9 cellular contexts compared by ENCODE assay signal in the genomic region with DNA sequence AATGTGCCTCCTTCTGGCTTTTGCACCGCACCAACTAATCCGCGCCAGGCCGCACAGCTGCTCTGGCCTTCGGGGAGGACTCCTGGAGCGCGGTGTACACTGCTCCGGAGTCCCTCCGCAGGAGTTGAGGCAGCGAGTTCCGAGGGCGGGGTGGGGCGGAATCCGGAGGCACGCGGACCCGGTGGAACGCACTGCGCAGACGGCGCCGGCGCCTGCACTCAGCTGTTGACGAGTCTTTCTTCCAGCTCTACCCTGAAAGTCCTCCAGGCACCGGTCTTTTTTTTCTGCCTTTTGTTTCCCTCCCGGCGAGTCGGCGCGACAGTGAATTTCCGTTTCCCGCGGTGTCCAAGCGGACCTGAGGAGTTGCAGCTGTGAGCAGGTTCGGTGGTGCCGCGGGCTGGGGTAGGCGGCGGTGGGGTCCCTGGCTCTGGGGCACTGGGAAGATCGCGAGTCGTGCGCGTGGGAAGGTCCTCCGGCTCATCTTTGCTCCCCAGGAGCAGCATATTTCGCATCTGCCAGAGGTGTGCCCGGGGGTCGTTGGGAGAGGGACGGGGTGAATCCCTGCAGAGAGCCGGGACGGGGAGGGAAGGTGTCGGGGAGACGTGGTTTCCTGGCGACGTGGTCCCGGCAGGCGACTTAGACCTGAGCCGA. TPM values are rescaled to one million over a fixed set of nuclear protein-coding genes. Genes with fewer than 3 reads are reported as not detected.
DNase-seq lines count a peak whose midpoint lies in the region; ATAC-seq, FAIRE-seq and TF ChIP-seq lines count a peak whose summit lies in the region.
"Had no signal": no experiment of that assay in that cellular context is flagged by ENCODE, and none has a peak within 500 bp of the region (broad histone marks: within the 10 kb centered on the region; RNA-seq: fewer than 3 reads in every experiment).

No MANE protein-coding gene starts in this region.

- 0 out of 2 replicates have a peak overlapping the region, but pooled peaks have one; percentile 32 for H3K23ac ChIP-seq in IMR-90 (ENCODE audit: low read depth, low read length)

- H3K27me3 Mint-ChIP-seq in T-helper 2 cell treated with Interferon-gamma antibody and Interleukin-4, amounts not matched to agents 5 μg/mL and 100 μg/mL, for 36 hours (ENCODE audit: low read depth): peaks cover 66% of the 10 kb centered on the region

- H4K5ac ChIP-seq in IMR-90 (ENCODE audit: low read depth, low read length): peak overlapping the region; percentile 73; the same call in 1 of the 2 replicates

- H3K27ac ChIP-seq in IMR-90 (ENCODE audit: insufficient read depth, low read length): peak overlapping the region; percentile 28
- H3K27ac ChIP-seq in GM12878 (ENCODE audit: control insufficient read depth, insufficient read depth): no peak overlapping the region

- SMC1A ChIA-PET in GM12878 (lab: Charles Lee; ENCODE audit: uncharacterized antibody, unreplicated experiment): interaction anchor here (1.2 kb wide), 1 partner anchor 9 kb away, joined by 3 read pairs; no protein-coding TSS in a partner anchor

- peak overlapping the region; percentile 75 for H3K4ac ChIP-seq in IMR-90 (ENCODE audit: low read depth, low read length)

- no TSS peak for BruUV-seq in IMR-90 (replicated peaks; lab: Mats Ljungman, UMichigan)
- BruUV-seq in GM12878 (replicated peaks; lab: Mats Ljungman, UMichigan): no TSS peak

- H3K4me3 ChIP-seq in GM08714 (ENCODE audit: low read length) (peak overlapping the region; percentile 45), IMR-90 (ENCODE audit: insufficient read depth, low read depth, low read length) (peak overlapping the region; percentile 63), GM12878 (peak overlapping the region; percentile 71), iPS-11a (ENCODE audit: low read depth, low read length) (peak overlapping the region; percentile 70)

- no peak for TF ChIP-seq POLR2A in IMR-90 (IDR thresholded peaks at IDR 0.05; ENCODE audit: low read depth, low read length)
- TF ChIP-seq POLR2A in GM12878 (IDR thresholded peaks at IDR 0.05; ENCODE audit: low read depth, low read length): no peak

- H4K91ac ChIP-seq in IMR-90 (ENCODE audit: insufficient read depth, low read depth, low read length): peak overlapping the region; percentile 62

- peak overlapping the region; percentile 86 for H3K4me2 ChIP-seq in IMR-90 (ENCODE audit: low read depth, low read length)
- H3K4me2 ChIP-seq in GM12878 (ENCODE audit: control insufficient read depth, insufficient read depth): peak overlapping the region; percentile 97

- CTCF ChIA-PET in IMR-90 (lab: Yijun Ruan, JAX) (no interaction called here), GM12878 (lab: Yijun Ruan, JAX) (no interaction called here)

- H3K36me3 ChIP-seq in IMR-90 (ENCODE audit: control insufficient read depth, insufficient read depth, low read length): peaks cover 1% of the 10 kb centered on the region; the same call in 1 of the 2 replicates
- H3K36me3 ChIP-seq in GM12878 (ENCODE audit: control insufficient read depth in 2 of 2, insufficient read depth in 2 of 2, low read length in 1 of 2): no peaks in the 10 kb centered on the region

- no peaks in the 10 kb centered on the region for H3K9me1 ChIP-seq in IMR-90 (ENCODE audit: insufficient read depth, low read length)

- no peak overlapping the region for H3K56ac ChIP-seq in IMR-90 (ENCODE audit: extremely low read depth, insufficient read depth, low read length)

- dilution Hi-C loops in IMR-90 (cut with HindIII; ENCODE audit: low sequenced_read_pairs, unreplicated experiment): no loop called here

- POLR2A ChIA-PET in IMR-90 (lab: Charles Lee; ENCODE audit: unreplicated experiment): no interaction called here
- POLR2A ChIA-PET in GM12878 (lab: Charles Lee): no interaction called here

- peak overlapping the region; percentile 87 for H3K4me3 Mint-ChIP-seq in T-helper 2 cell treated with Interferon-gamma antibody and Interleukin-4, amounts not matched to agents 5 μg/mL and 100 μg/mL, for 36 hours

- TF ChIP-seq CTCF in IMR-90 (conservative IDR thresholded peaks at IDR 0.05; ENCODE audit: low read depth, low read length): no peak
- TF ChIP-seq CTCF in GM12878 (IDR thresholded peaks at IDR 0.05 in 2 of 3, conservative IDR thresholded peaks at IDR 0.05 in 1 of 3; ENCODE audit: control insufficient read depth in 2 of 3, extremely low read depth in 1 of 3, insufficient read depth in 1 of 3, low read depth in 3 of 3, low read length in 3 of 3): no peak

- H2BK20ac ChIP-seq in IMR-90 (ENCODE audit: low read depth, low read length): no peak overlapping the region

- H2BK120ac ChIP-seq in IMR-90 (ENCODE audit: low read depth, low read length): peak overlapping the region; percentile 71

- H2AFZ ChIP-seq in IMR-90 (replicated peaks; ENCODE audit: low read length, poor library complexity) (peak overlapping the region; percentile 85), GM12878 (ENCODE audit: control insufficient read depth, low read depth, low read length) (peak overlapping the region; percentile 81)

- H3K36me3 Mint-ChIP-seq in T-helper 2 cell treated with Interferon-gamma antibody and Interleukin-4, amounts not matched to agents 5 μg/mL and 100 μg/mL, for 36 hours (ENCODE audit: low read depth): no peaks in the 10 kb centered on the region

- no peaks in the 10 kb centered on the region for H3K9me3 ChIP-seq in IMR-90 (ENCODE audit: control insufficient read depth, insufficient read depth, low read length)
- H3K9me3 ChIP-seq in GM12878 (replicated peaks; ENCODE audit: control insufficient read depth, insufficient read depth, low read length): no peaks in the 10 kb centered on the region

- no peak for TF ChIP-seq EP300 in GM12878 (IDR thresholded peaks at IDR 0.05; ENCODE audit: borderline replicate concordance in 1 of 2, control insufficient read depth in 1 of 2, low read depth in 2 of 2, low read length in 2 of 2)

- ATAC-seq in IMR-90 (ENCODE audit: low read depth): peak; percentile 98
- ATAC-seq in GM12878: peak; percentile 61
- ATAC-seq in sciatic nerve: peak; percentile 97
- ATAC-seq in GM18858 (IDR thresholded peaks at IDR 0.05; ENCODE audit: unreplicated experiment): no peak
- ATAC-seq in GM18861 (IDR thresholded peaks at IDR 0.05; ENCODE audit: unreplicated experiment): no peak

- 0% methylated on average over 8 of the region's 58 CpGs; no CpG with 5 or more reads in 1 of the 2 experiments for WGBS in IMR-90 (ENCODE audit: extremely low coverage in 2 of 2, insufficient read length in 1 of 2), 2 experiments
- WGBS in GM12878 (ENCODE audit: insufficient coverage, insufficient replicate concordance, low lambda C conversion rate, missing lambda C conversion rate): 7% methylated on average over 54 of the region's 58 CpGs

- intact Hi-C loops in IMR-90 (cut with micrococcal nuclease) (no loop called here), GM12878 (cut with micrococcal nuclease; ENCODE audit: unreplicated experiment) (no loop called here), sciatic nerve (cut with DNase I) (no loop called here)

- H3K4me1 ChIP-seq in IMR-90 (ENCODE audit: control insufficient read depth, insufficient read depth, low read length): no peaks in the 10 kb centered on the region
- peaks cover 4% of the 10 kb centered on the region; the same call in 1 of the 2 replicates for H3K4me1 ChIP-seq in GM12878 (ENCODE audit: control insufficient read depth, insufficient read depth, low read length)

- peak overlapping the region; percentile 55 for H3K9ac ChIP-seq in IMR-90 (ENCODE audit: low read depth, low read length)
- H3K9ac ChIP-seq in GM12878 (ENCODE audit: control insufficient read depth, insufficient read depth, low read length): peak overlapping the region; percentile 44; the same call in 1 of the 2 replicates

- peaks cover 9% of the 10 kb centered on the region for H3K4me1 Mint-ChIP-seq in T-helper 2 cell treated with Interferon-gamma antibody and Interleukin-4, amounts not matched to agents 5 μg/mL and 100 μg/mL, for 36 hours (ENCODE audit: low read depth)

- H3K18ac ChIP-seq in IMR-90 (ENCODE audit: low read depth, low read length): peak overlapping the region; percentile 57; the same call in 1 of the 2 replicates

- peak overlapping the region; percentile 84 for H3K14ac ChIP-seq in IMR-90 (replicated peaks; ENCODE audit: low read depth, low read length)

- DNase-seq in IMR-90: peak; percentile 41
- peak; percentile 40 for DNase-seq in T-helper 2 cell treated with Interferon-gamma antibody and Interleukin-4, amounts not matched to agents 5 μg/mL and 100 μg/mL, for 36 hours (ENCODE audit: low spot score)
- no peak for DNase-seq in GM12878 (ENCODE audit: low read depth, low spot score)
- DNase-seq in sciatic nerve (ENCODE audit: low spot score): peak; percentile 81

- H2BK5ac ChIP-seq in IMR-90 (ENCODE audit: low read depth, low read length, poor library complexity, severe bottlenecking): no peak overlapping the region

- no peaks in the 10 kb centered on the region for H4K20me1 ChIP-seq in IMR-90 (ENCODE audit: insufficient read depth, low read length)
- H4K20me1 ChIP-seq in GM12878 (ENCODE audit: control insufficient read depth, insufficient read depth): no peaks in the 10 kb centered on the region

- no peaks in the 10 kb centered on the region for H3K79me2 ChIP-seq in GM12878 (ENCODE audit: control insufficient read depth, insufficient read depth, low read length)

- TF ChIP-seq RAD21 in IMR-90 (IDR thresholded peaks at IDR 0.05; ENCODE audit: low read length) (no peak), GM12878 (IDR thresholded peaks at IDR 0.05; ENCODE audit: insufficient read depth, low read depth, low read length) (no peak)

- no peak for FAIRE-seq in GM12878 (lab: Jason Lieb, UNC)
- FAIRE-seq: colon had no signal

- H2AK5ac ChIP-seq in IMR-90 (ENCODE audit: low read depth, low read length): no peak overlapping the region

- H2BK15ac ChIP-seq in IMR-90 (ENCODE audit: low read depth, low read length): no peak overlapping the region

- RAD21 ChIA-PET in GM12878 (lab: Charles Lee; ENCODE audit: unreplicated experiment): no interaction called here

- peak overlapping the region; percentile 22 to 55; a peak in 3 of 4 replicates for H4K8ac ChIP-seq in IMR-90 (ENCODE audit: low read depth in 2 of 2, low read length in 2 of 2)

- no peaks in the 10 kb centered on the region for H3K79me1 ChIP-seq in IMR-90 (ENCODE audit: low read depth in 1 of 2, low read length in 2 of 2)

- H3K27me3 ChIP-seq in IMR-90 (ENCODE audit: control insufficient read depth, insufficient read depth, low read length) (no peaks in the 10 kb centered on the region), GM12878 (replicated peaks in 1 of 2; ENCODE audit: control insufficient read depth in 2 of 2, insufficient read depth in 2 of 2, low read length in 1 of 2) (peaks cover 7% of the 10 kb centered on the region in 2 experiments)

- no peak overlapping the region for H2AK9ac ChIP-seq in IMR-90 (replicated peaks; ENCODE audit: low read depth, low read length, poor library complexity)

- no peak overlapping the region for H3K27ac Mint-ChIP-seq in T-helper 2 cell treated with Interferon-gamma antibody and Interleukin-4, amounts not matched to agents 5 μg/mL and 100 μg/mL, for 36 hours

- in situ Hi-C loops in IMR-90 (cut with MboI; ENCODE audit: low sequenced_read_pairs) (no loop called here), GM12878 (cut with MboI) (no loop called here)

- no peaks in the 10 kb centered on the region for H3K9me3 Mint-ChIP-seq in T-helper 2 cell treated with Interferon-gamma antibody and Interleukin-4, amounts not matched to agents 5 μg/mL and 100 μg/mL, for 36 hours

RNA-seq across cellular contexts. Expression of a gene that starts 44.1 kb away (rescaled TPM):
- total RNA-seq in IMR-90 (2012; rRNA removed): not detected in 2 replicates
- polyA plus RNA-seq in IMR-90 (2012; rRNA removed): not detected in 2 replicates
- not detected in 2 replicates for polyA plus RNA-seq in IMR-90 (2012; cell fraction: cytosol; rRNA removed)
- polyA plus RNA-seq in IMR-90 (2012; cell fraction: nucleus; rRNA removed; ENCODE audit: low replicate concordance): not detected in 2 replicates
- total RNA-seq in GM12878 (2013; cell fraction: nucleolus; rRNA removed): not detected in 2 replicates
- total RNA-seq in GM12878 (2014; rRNA removed): not detected in 2 replicates
- not detected in 2 replicates for total RNA-seq in GM12878 (2014; rRNA removed; fragmentation: Illumina TruSeq; extraction: Trizol)
- 0.24 and 0.31 TPM in 2 replicates for total RNA-seq in GM12878 (2021)
- polyA plus RNA-seq in GM12878 (2011; ENCODE audit: low read depth): not detected
- polyA plus RNA-seq in GM12878 (2011; rRNA removed): not detected in 2 replicates
- polyA plus RNA-seq in GM12878 (2011; cell fraction: cytosol; rRNA removed): not detected in 2 replicates
- not detected in 2 replicates for polyA plus RNA-seq in GM12878 (2011; cell fraction: nucleus; rRNA removed)
- polyA plus RNA-seq in GM12878 (2012): not detected in 2 replicates
- polyA plus RNA-seq in GM12878 (2014; fragmentation: Illumina TruSeq; extraction: Trizol): not detected in 2 replicates
- polyA plus RNA-seq in GM12878 (2014; fragmentation: Nextera tagmentation; extraction: Ambion mirVana): not detected
- polyA plus RNA-seq in GM12878 (2014; rRNA removed): not detected in 2 replicates
- polyA plus RNA-seq in GM12878 (2016; fragmentation: Nextera tagmentation; extraction: Ambion mirVana): not detected
- polyA minus RNA-seq in GM12878 (2011; rRNA and poly(A)+ RNA removed): not detected in 2 replicates
- not detected in 2 replicates for polyA minus RNA-seq in GM12878 (2011; cell fraction: cytosol; rRNA and poly(A)+ RNA removed)
- polyA minus RNA-seq in GM12878 (2011; cell fraction: nucleus; rRNA and poly(A)+ RNA removed): not detected in 2 replicates
- 0.36 TPM for total RNA-seq in sciatic nerve

Comparison
In these comparisons a context has a peak if more than half of its experiments do, and no peak if none do; other contexts are left out.
1. ATAC-seq: peak in IMR-90 (single experiment), GM12878 (single experiment) and sciatic nerve (single experiment); none in GM18858 (single experiment) and GM18861 (single experiment).
2. Peak in every context shown above with its lines, with median percentiles within 50 percentile points of each other: H3K4me3 ChIP-seq.